9 cellular contexts compared by ENCODE assay signal in genomic region chr3:43892535-43892934, GRCh38.
DNase-seq lines count a peak whose midpoint lies in the region; ATAC-seq and TF ChIP-seq lines count a peak whose summit lies in the region.
"Had no signal": no experiment of that assay in that cellular context is flagged by ENCODE, and none has a peak within 500 bp of the region (broad histone marks: within the 10 kb centered on the region; RNA-seq: fewer than 3 reads in every experiment).

No MANE protein-coding gene starts in this region.

- no peak overlapping the region for H3K4me2 ChIP-seq in PC-3 (ENCODE audit: low read length)

- H3K36me3 ChIP-seq in PC-3 (ENCODE audit: low read depth, low read length): no peaks in the 10 kb centered on the region
- H3K36me3 ChIP-seq in left lung: no peaks in the 10 kb centered on the region

- CTCF ChIA-PET in PC-3 (lab: Charles Lee): no interaction called here

- H3K9ac ChIP-seq in PC-3 (ENCODE audit: low read length): no peak overlapping the region

- no peaks in the 10 kb centered on the region for H3K27me3 ChIP-seq in PC-3 (ENCODE audit: low read length)
- H3K27me3 ChIP-seq in left lung: peaks cover 4 to 61% of the 10 kb centered on the region in 2 donors

- no peaks in the 10 kb centered on the region for H3K9me3 ChIP-seq in PC-3 (ENCODE audit: low read length)
- no peaks in the 10 kb centered on the region for H3K9me3 ChIP-seq in left lung

- H3K27ac ChIP-seq in PC-3 (ENCODE audit: low read length) (no peak overlapping the region), left lung (no peak overlapping the region)

- H3K4me1 ChIP-seq in PC-3 (ENCODE audit: insufficient read depth, low read length): no peaks in the 10 kb centered on the region
- peaks cover 0 to 10% of the 10 kb centered on the region in 2 donors for H3K4me1 ChIP-seq in left lung

- no peaks in the 10 kb centered on the region for H3K79me2 ChIP-seq in PC-3 (ENCODE audit: low read length)

- H3F3A ChIP-seq in PC-3 (ENCODE audit: low read length, unreplicated experiment): no peaks in the 10 kb centered on the region

- H3K9me2 ChIP-seq in PC-3 (replicated peaks; ENCODE audit: low read length): no peaks in the 10 kb centered on the region

- peak; percentile 1 for DNase-seq in GDM1 (lab: John Stamatoyannopoulos, UW)
- no peak for DNase-seq in PC-3
- no peak for DNase-seq in cortex of kidney (lab: John Stamatoyannopoulos, UW)
- no peak for DNase-seq in left lung
- no peak for DNase-seq in activated CD4-positive, alpha-beta T cell treated with anti-CD3 and anti-CD28 coated beads, Interleukin-2, amount 50 U/mL, for 1 hour
- DNase-seq: activated CD4-positive, alpha-beta T cell treated with anti-CD3 and anti-CD28 coated beads, Interleukin-2, amount 50 U/mL, for 4 hours had no signal

- H4K20me1 ChIP-seq in PC-3 (ENCODE audit: low read length): no peaks in the 10 kb centered on the region

- H3K4me3 ChIP-seq in PC-3 (ENCODE audit: low read length) (no peak overlapping the region), left lung (no peak overlapping the region)

- POLR2A ChIA-PET in PC-3 (lab: Charles Lee; ENCODE audit: unreplicated experiment): no interaction called here

- ATAC-seq in GM21360 (IDR thresholded peaks at IDR 0.05; ENCODE audit: unreplicated experiment): peak; percentile 53
- peak; percentile 59 for ATAC-seq in HG03521 (IDR thresholded peaks at IDR 0.05; ENCODE audit: unreplicated experiment)
- no peak for ATAC-seq in PC-3
- no peak for ATAC-seq in HG03108 (IDR thresholded peaks at IDR 0.05; ENCODE audit: unreplicated experiment)
- ATAC-seq in left lung: no peak

- 0 out of 2 replicates have a peak overlapping the region, but pooled peaks have one; percentile 14 for H2AFZ ChIP-seq in PC-3 (ENCODE audit: low read length)

- intact Hi-C loops in PC-3 (cut with micrococcal nuclease): no loop called here
- intact Hi-C loops in left lung (cut with DNase I): no loop called here

- TF ChIP-seq CTCF in PC-3 (conservative IDR thresholded peaks at IDR 0.05; ENCODE audit: low read depth, low read length) (no peak), left lung (IDR thresholded peaks at IDR 0.05) (no peak)

- no TSS peak for BruUV-seq in PC-3 (replicated peaks; lab: Mats Ljungman, UMichigan)

Comparison
In these comparisons a context has a peak if more than half of its experiments do, and no peak if none do; other contexts are left out.
1. ATAC-seq: peak in GM21360 (single experiment) and HG03521 (single experiment); none in PC-3 (single experiment), HG03108 (single experiment) and left lung (single experiment).